8 cellular contexts compared by ENCODE assay signal in genomic region chr20:52105573-52106422, GRCh38.
DNase-seq lines count a peak whose midpoint lies in the region; ATAC-seq and TF ChIP-seq lines count a peak whose summit lies in the region.

No MANE protein-coding gene starts in this region.

- POLR2A ChIA-PET in CD8-positive, alpha-beta T cell (lab: Charles Lee): no interaction called here

- no peaks in the 10 kb centered on the region for H3K9me2 ChIP-seq in Karpas-422 (replicated peaks; ENCODE audit: insufficient read depth, low read length)

- H4K20me1 ChIP-seq in Karpas-422 (ENCODE audit: insufficient read depth, low read depth, low read length): no peaks in the 10 kb centered on the region

- H2AFZ ChIP-seq in Karpas-422 (ENCODE audit: low read length): no peak overlapping the region

- peak overlapping the region; percentile 47 for H3K4me3 Mint-ChIP-seq in CD8-positive, alpha-beta T cell
- H3K4me3 Mint-ChIP-seq in natural killer cell treated with Interleukin-12 subunit alpha and Interleukin-12 subunit beta and Interleukin-15 and Interleukin-18, amount 100 ng/mL, for 72 hours: peak overlapping the region; percentile 55

- H3K9ac ChIP-seq in Karpas-422 (ENCODE audit: low read length): no peak overlapping the region

- H3K4me1 ChIP-seq in CD8-positive, alpha-beta T cell (ENCODE audit: insufficient read depth, low read length): peaks cover 30% of the 10 kb centered on the region
- no peaks in the 10 kb centered on the region for H3K4me1 ChIP-seq in Karpas-422 (ENCODE audit: low read length)
- peaks cover 0 to 27% (median 16%) of the 10 kb centered on the region in 4 donors for H3K4me1 ChIP-seq in Peyer's patch

- intact Hi-C loops in CD8-positive, alpha-beta T cell (cut with DNase I, micrococcal nuclease): no loop called here

- peaks cover 25% of the 10 kb centered on the region for H3K27me3 ChIP-seq in CD8-positive, alpha-beta T cell (ENCODE audit: insufficient read depth, low read length)
- H3K27me3 ChIP-seq in Karpas-422 (ENCODE audit: low read length) (no peaks in the 10 kb centered on the region), Peyer's patch (peaks cover 0 to 20% of the 10 kb centered on the region in 2 donors)

- no peak overlapping the region for H3K27ac ChIP-seq in CD8-positive, alpha-beta T cell (ENCODE audit: low read depth, low read length)
- H3K27ac ChIP-seq in epithelial cell of prostate (peak overlapping the region; percentile 33), Karpas-422 (ENCODE audit: low read length) (no peak overlapping the region), Peyer's patch (no peak overlapping the region)

- H3K27ac Mint-ChIP-seq in CD8-positive, alpha-beta T cell: no peak overlapping the region
- no peak overlapping the region for H3K27ac Mint-ChIP-seq in natural killer cell treated with Interleukin-12 subunit alpha and Interleukin-12 subunit beta and Interleukin-15 and Interleukin-18, amount 100 ng/mL, for 72 hours

- H3K36me3 ChIP-seq in CD8-positive, alpha-beta T cell (ENCODE audit: insufficient read depth, low read length): no peaks in the 10 kb centered on the region
- H3K36me3 ChIP-seq in Karpas-422 (ENCODE audit: insufficient read depth, low read length) (no peaks in the 10 kb centered on the region), Peyer's patch (no peaks in the 10 kb centered on the region)

- H3K4me3 ChIP-seq in CD8-positive, alpha-beta T cell (ENCODE audit: low read depth, low read length): peak overlapping the region; percentile 19
- H3K4me3 ChIP-seq in Karpas-422 (ENCODE audit: low read length) (no peak overlapping the region), Peyer's patch (peak overlapping the region in 2 of 4 donors; percentile 38 to 50)

- no peak for ATAC-seq in CD8-positive, alpha-beta T cell
- ATAC-seq in natural killer cell treated with Interleukin-12 subunit alpha and Interleukin-12 subunit beta and Interleukin-15 and Interleukin-18, amount 100 ng/mL, for 72 hours: peak in 1 of 2 donors; percentile 36

- H3K79me2 ChIP-seq in Karpas-422 (ENCODE audit: low read length): no peaks in the 10 kb centered on the region

- H3K9me3 Mint-ChIP-seq in CD8-positive, alpha-beta T cell: no peaks in the 10 kb centered on the region
- no peaks in the 10 kb centered on the region for H3K9me3 Mint-ChIP-seq in natural killer cell treated with Interleukin-12 subunit alpha and Interleukin-12 subunit beta and Interleukin-15 and Interleukin-18, amount 100 ng/mL, for 72 hours

- no peak for DNase-seq in CD8-positive, alpha-beta T cell
- DNase-seq in NCI-H526 treated with DMSO at 0.1 percent for 48 hours (lab: John Stamatoyannopoulos, UW) (peak; percentile 34), epithelial cell of prostate (ENCODE audit: low read depth, low spot score) (peak; percentile 40), NCI-H187 (lab: John Stamatoyannopoulos, UW) (no peak), Karpas-422 (no peak), Peyer's patch (no peak), medulla oblongata (ENCODE audit: extremely low spot score) (no peak)
- DNase-seq in natural killer cell treated with Interleukin-12 subunit alpha and Interleukin-12 subunit beta and Interleukin-15 and Interleukin-18, amount 100 ng/mL, for 72 hours (ENCODE audit: low spot score): no peak

- H3K27me3 Mint-ChIP-seq in CD8-positive, alpha-beta T cell (ENCODE audit: low read depth): peaks cover 32% of the 10 kb centered on the region
- peaks cover 12 to 18% of the 10 kb centered on the region in 2 donors for H3K27me3 Mint-ChIP-seq in natural killer cell treated with Interleukin-12 subunit alpha and Interleukin-12 subunit beta and Interleukin-15 and Interleukin-18, amount 100 ng/mL, for 72 hours

- peaks cover 2% of the 10 kb centered on the region for H3K36me3 Mint-ChIP-seq in CD8-positive, alpha-beta T cell
- H3K36me3 Mint-ChIP-seq in natural killer cell treated with Interleukin-12 subunit alpha and Interleukin-12 subunit beta and Interleukin-15 and Interleukin-18, amount 100 ng/mL, for 72 hours: no peaks in the 10 kb centered on the region

- H3K4me2 ChIP-seq in Karpas-422 (ENCODE audit: low read depth, low read length, poor library complexity, severe bottlenecking): no peak overlapping the region

- H3K4me1 Mint-ChIP-seq in CD8-positive, alpha-beta T cell (ENCODE audit: low read depth): peaks cover 23% of the 10 kb centered on the region
- H3K4me1 Mint-ChIP-seq in natural killer cell treated with Interleukin-12 subunit alpha and Interleukin-12 subunit beta and Interleukin-15 and Interleukin-18, amount 100 ng/mL, for 72 hours (ENCODE audit: low read depth in 2 of 2): peaks cover 14 to 20% of the 10 kb centered on the region in 2 donors

- TF ChIP-seq CTCF in CD8-positive, alpha-beta T cell (IDR thresholded peaks at IDR 0.05): no peak
- no peak for TF ChIP-seq CTCF in Peyer's patch (IDR thresholded peaks at IDR 0.05)

- TF ChIP-seq POLR2A in Peyer's patch (IDR thresholded peaks at IDR 0.05): no peak

- CTCF ChIA-PET in CD8-positive, alpha-beta T cell (lab: Charles Lee): no interaction called here

- H3K9me3 ChIP-seq in CD8-positive, alpha-beta T cell (ENCODE audit: low read length): no peaks in the 10 kb centered on the region
- peaks cover 3% of the 10 kb centered on the region; the same call in 1 of the 2 replicates for H3K9me3 ChIP-seq in Karpas-422 (ENCODE audit: low read length)
- no peaks in the 10 kb centered on the region for H3K9me3 ChIP-seq in Peyer's patch

Comparison
In these comparisons a context has a peak if more than half of its experiments do, and no peak if none do; other contexts are left out.
1. DNase-seq: peak in NCI-H526 treated with DMSO at 0.1 percent for 48 hours (single experiment) and epithelial cell of prostate (single experiment); none in CD8-positive, alpha-beta T cell (0 of 7), natural killer cell treated with Interleukin-12 subunit alpha and Interleukin-12 subunit beta and Interleukin-15 and Interleukin-18, amount 100 ng/mL, for 72 hours (single experiment), NCI-H187 (0 of 2), Karpas-422 (single experiment), Peyer's patch (0 of 3) and medulla oblongata (single experiment).